Comparison of ENCODE assay signal across 23 cellular contexts in genomic region chr9:117747571-117747970, GRCh38. TPM values are rescaled to one million over a fixed set of nuclear protein-coding genes. Genes with fewer than 3 reads are reported as not detected.
DNase-seq lines count a peak whose midpoint lies in the region; ATAC-seq and TF ChIP-seq lines count a peak whose summit lies in the region.
"Had no signal": no experiment of that assay in that cellular context is flagged by ENCODE, and none has a peak within 500 bp of the region (broad histone marks: within the 10 kb centered on the region; RNA-seq: fewer than 3 reads in every experiment).

No MANE protein-coding gene starts in this region.

- H3K27me3 ChIP-seq in prostate gland (replicated peaks; ENCODE audit: insufficient read depth), result no peaks in the 10 kb centered on the region
- H3K27me3 ChIP-seq: SJCRH30 had no signal

- no peak for TF ChIP-seq POLR2A in prostate gland (IDR thresholded peaks at IDR 0.05)

- WGBS in prostate gland, result 36% methylated on average over 4 of the region's 4 CpGs

- intact Hi-C loops in prostate gland (cut with DNase I) (no loop called here), Right ventricle myocardium inferior (cut with DNase I) (loop anchor here (5.0 kb wide), 1 partner anchor 40 kb away; no protein-coding TSS in a partner anchor)

- H3K4me3 ChIP-seq in prostate gland, result no peak overlapping the region
- H3K4me3 ChIP-seq: BLaER1 treated with 17β-estradiol and CSF1 and Interleukin-3, amounts not matched to agents 10 nM and 100 nM; SJCRH30 had no signal

- H3K27ac ChIP-seq in prostate gland, result peak overlapping the region in 1 of 2 donors; percentile 68
- H3K27ac ChIP-seq: BLaER1 treated with 17β-estradiol and CSF1 and Interleukin-3, amounts not matched to agents 10 nM and 100 nM; KMS-11; SJCRH30 had no signal

- H3K9me3 ChIP-seq in prostate gland, result no peaks in the 10 kb centered on the region
- H3K9me3 ChIP-seq: BLaER1 treated with 17β-estradiol and CSF1 and Interleukin-3, amounts not matched to agents 10 nM and 100 nM; SJCRH30 had no signal

- H3K36me3 ChIP-seq in prostate gland, result no peaks in the 10 kb centered on the region
- H3K36me3 ChIP-seq: BLaER1 treated with 17β-estradiol and CSF1 and Interleukin-3, amounts not matched to agents 10 nM and 100 nM; SJCRH30 had no signal

- TF ChIP-seq CTCF in prostate gland (IDR thresholded peaks at IDR 0.05), result no peak

- DNase-seq in NCI-H1105 treated with DMSO at 0.1 percent for 48 hours (lab: John Stamatoyannopoulos, UW) (peak; percentile 2), NCI-H1105 (lab: John Stamatoyannopoulos, UW) (no peak), NCI-H2081 (lab: John Stamatoyannopoulos, UW) (peak; percentile 73 to 91), astrocyte of the hippocampus (ENCODE audit: low read depth, low spot score) (peak; percentile 50), prostate gland (ENCODE audit: low spot score) (peak; percentile 41), Right ventricle myocardium inferior (ENCODE audit: missing footprints) (no peak)
- DNase-seq: 8988T; CD4-positive, alpha-beta memory T cell; EL; GF-D8; IMR-90; MV-4-11; NCI-H1417; NCI-H1694 treated with DMSO at 0.1 percent for 48 hours; NCI-H2171; NCI-H446; NCI-H526; SJCRH30 had no signal

- no peak for ATAC-seq in Right ventricle myocardium inferior
- no peak for ATAC-seq in GM18867 (IDR thresholded peaks at IDR 0.05; ENCODE audit: unreplicated experiment)
- ATAC-seq: Panc1 had no signal

- no peaks in the 10 kb centered on the region for H3K4me1 ChIP-seq in prostate gland (replicated peaks)
- H3K4me1 ChIP-seq: SJCRH30 had no signal

RNA-seq across cellular contexts. Expression of gene TLR4, which starts 43.4 kb away (rescaled TPM):
- total RNA-seq in prostate gland (1 to 10 TPM; 4.7 to 9.7 TPM), Right ventricle myocardium inferior (16.8 TPM)
- total RNA-seq: T-helper 1 cell treated with Interleukin-12 subunit alpha and Interleukin-12 subunit beta and Interleukin-4 antibody, amounts not matched to agents 30 ng/mL and 1 ng/mL, for 36 hours had no signal

Comparison
In these comparisons a context has a peak if more than half of its experiments do, and no peak if none do; other contexts are left out.
1. DNase-seq: peak in NCI-H1105 treated with DMSO at 0.1 percent for 48 hours (single experiment), NCI-H2081 (2 of 2), astrocyte of the hippocampus (single experiment) and prostate gland (single experiment); none in NCI-H1105 (single experiment) and Right ventricle myocardium inferior (single experiment).